In the genomic region with DNA sequence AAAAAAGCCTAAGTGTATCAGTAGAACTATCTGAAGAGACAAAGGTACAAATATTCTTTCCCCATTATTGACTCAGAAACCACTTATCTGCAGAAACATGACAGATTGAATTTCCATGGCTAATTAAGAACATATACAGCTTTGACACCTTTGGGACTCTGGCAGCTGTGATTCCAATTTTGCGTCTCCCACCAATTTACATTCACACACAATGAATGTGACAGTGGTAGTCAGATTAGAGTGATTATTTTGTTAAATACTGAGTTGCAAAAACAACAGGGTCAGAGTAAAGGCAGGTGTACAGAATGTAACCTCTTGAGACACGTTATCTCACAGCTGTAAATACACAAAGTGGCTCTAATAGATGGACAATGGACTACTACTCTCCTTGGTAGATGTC, we compare ENCODE assay signal across 1 cellular context.
TF ChIP-seq lines count a peak whose summit lies in the region.

No MANE protein-coding gene starts in this region.

TF ChIP-seq in SK-N-SH treated with all-trans-retinoic acid at 6 μM for 48 hours, 23 proteins besides CTCF, POLR2A, EP300 and RAD21 (continued from another document):
- TF ChIP-seq, protein P1, sequence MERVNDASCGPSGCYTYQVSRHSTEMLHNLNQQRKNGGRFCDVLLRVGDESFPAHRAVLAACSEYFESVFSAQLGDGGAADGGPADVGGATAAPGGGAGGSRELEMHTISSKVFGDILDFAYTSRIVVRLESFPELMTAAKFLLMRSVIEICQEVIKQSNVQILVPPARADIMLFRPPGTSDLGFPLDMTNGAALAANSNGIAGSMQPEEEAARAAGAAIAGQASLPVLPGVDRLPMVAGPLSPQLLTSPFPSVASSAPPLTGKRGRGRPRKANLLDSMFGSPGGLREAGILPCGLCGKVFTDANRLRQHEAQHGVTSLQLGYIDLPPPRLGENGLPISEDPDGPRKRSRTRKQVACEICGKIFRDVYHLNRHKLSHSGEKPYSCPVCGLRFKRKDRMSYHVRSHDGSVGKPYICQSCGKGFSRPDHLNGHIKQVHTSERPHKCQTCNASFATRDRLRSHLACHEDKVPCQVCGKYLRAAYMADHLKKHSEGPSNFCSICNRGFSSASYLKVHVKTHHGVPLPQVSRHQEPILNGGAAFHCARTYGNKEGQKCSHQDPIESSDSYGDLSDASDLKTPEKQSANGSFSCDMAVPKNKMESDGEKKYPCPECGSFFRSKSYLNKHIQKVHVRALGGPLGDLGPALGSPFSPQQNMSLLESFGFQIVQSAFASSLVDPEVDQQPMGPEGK (CRISPR knock-in tag; IDR thresholded peaks at IDR 0.05; ENCODE audit: borderline replicate concordance), result no peak
- TF ChIP-seq TCF4 (CRISPR knock-in tag; IDR thresholded peaks at IDR 0.05; ENCODE audit: borderline replicate concordance) (no peak), OSR1 (CRISPR knock-in tag; IDR thresholded peaks at IDR 0.05) (no peak), ZFP30 (CRISPR knock-in tag; IDR thresholded peaks at IDR 0.05) (no peak), RARB (CRISPR knock-in tag; IDR thresholded peaks at IDR 0.05) (no peak), ZFP3 (CRISPR knock-in tag; IDR thresholded peaks at IDR 0.05) (no peak), GLIS3 (CRISPR knock-in tag; IDR thresholded peaks at IDR 0.05) (no peak), ZC3H10 (CRISPR knock-in tag; IDR thresholded peaks at IDR 0.05) (no peak), BACH2 (CRISPR knock-in tag; IDR thresholded peaks at IDR 0.05; ENCODE audit: borderline replicate concordance) (no peak)
- TF ChIP-seq, protein P2, sequence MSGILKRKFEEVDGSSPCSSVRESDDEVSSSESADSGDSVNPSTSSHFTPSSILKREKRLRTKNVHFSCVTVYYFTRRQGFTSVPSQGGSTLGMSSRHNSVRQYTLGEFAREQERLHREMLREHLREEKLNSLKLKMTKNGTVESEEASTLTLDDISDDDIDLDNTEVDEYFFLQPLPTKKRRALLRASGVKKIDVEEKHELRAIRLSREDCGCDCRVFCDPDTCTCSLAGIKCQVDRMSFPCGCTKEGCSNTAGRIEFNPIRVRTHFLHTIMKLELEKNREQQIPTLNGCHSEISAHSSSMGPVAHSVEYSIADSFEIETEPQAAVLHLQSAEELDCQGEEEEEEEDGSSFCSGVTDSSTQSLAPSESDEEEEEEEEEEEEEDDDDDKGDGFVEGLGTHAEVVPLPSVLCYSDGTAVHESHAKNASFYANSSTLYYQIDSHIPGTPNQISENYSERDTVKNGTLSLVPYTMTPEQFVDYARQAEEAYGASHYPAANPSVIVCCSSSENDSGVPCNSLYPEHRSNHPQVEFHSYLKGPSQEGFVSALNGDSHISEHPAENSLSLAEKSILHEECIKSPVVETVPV (CRISPR knock-in tag; IDR thresholded peaks at IDR 0.05), result no peak
